ENCODE assay signal across 8 cellular contexts in genomic region chr17:21036361-21036881, GRCh38. TPM values are rescaled to one million over a fixed set of nuclear protein-coding genes. Genes with fewer than 3 reads are reported as not detected.
A peak's percentile ranks its signal among the peaks of the same experiment; 100 is the strongest.
DNase-seq lines count a peak whose midpoint lies in the region; ATAC-seq and TF ChIP-seq lines count a peak whose summit lies in the region.

No MANE protein-coding gene starts in this region.

- no peak overlapping the region for H3K4me3 ChIP-seq in CD8-positive, alpha-beta memory T cell (ENCODE audit: low read length)
- H3K4me3 ChIP-seq in right cardiac atrium (ENCODE audit: low read length) = no peak overlapping the region

- H3K9me3 Mint-ChIP-seq in CD8-positive, alpha-beta memory T cell = no peaks in the 10 kb centered on the region
- H3K9me3 Mint-ChIP-seq in activated naive CD8-positive, alpha-beta T cell treated with anti-CD3 and anti-CD28 coated beads, Interleukin-2, amount 50 U/mL, for 24 hours = no peaks in the 10 kb centered on the region
- H3K9me3 Mint-ChIP-seq in nephron progenitor cell = no peaks in the 10 kb centered on the region

- no peak overlapping the region for H3K27ac ChIP-seq in CD8-positive, alpha-beta memory T cell (ENCODE audit: low read depth, low read length)
- no peak overlapping the region for H3K27ac ChIP-seq in right cardiac atrium (ENCODE audit: low read length)

- peak overlapping the region in 6 of 7 donors; percentile 23 to 47 (median 28) for H3K4me3 Mint-ChIP-seq in CD8-positive, alpha-beta memory T cell
- H3K4me3 Mint-ChIP-seq in activated naive CD8-positive, alpha-beta T cell treated with anti-CD3 and anti-CD28 coated beads, Interleukin-2, amount 50 U/mL, for 24 hours = peak overlapping the region; percentile 32
- no peak overlapping the region for H3K4me3 Mint-ChIP-seq in nephron progenitor cell

- POLR2A ChIA-PET in CD8-positive, alpha-beta memory T cell (lab: Charles Lee) = no interaction called here

- in situ Hi-C loops in KBM-7 (cut with MboI; ENCODE audit: low pct_unique_long_range_greater_than_20kb, low sequenced_read_pairs) = no loop called here

- H3K36me3 ChIP-seq in CD8-positive, alpha-beta memory T cell (ENCODE audit: insufficient read depth, low read length) = peaks cover 4% of the 10 kb centered on the region

- WGBS in right cardiac atrium = 38% methylated on average over 4 of the region's 4 CpGs

- no peak for ATAC-seq in activated naive CD8-positive, alpha-beta T cell treated with anti-CD3 and anti-CD28 coated beads, Interleukin-2, amount 50 U/mL, for 24 hours
- ATAC-seq in GM19455 (IDR thresholded peaks at IDR 0.05; ENCODE audit: unreplicated experiment) (no peak), GM18511 (IDR thresholded peaks at IDR 0.05; ENCODE audit: unreplicated experiment) (no peak), right cardiac atrium (no peak)

- no peaks in the 10 kb centered on the region for H3K27me3 ChIP-seq in CD8-positive, alpha-beta memory T cell (ENCODE audit: insufficient read depth, low read length, poor library complexity, severe bottlenecking)
- no peaks in the 10 kb centered on the region for H3K27me3 ChIP-seq in right cardiac atrium (ENCODE audit: control insufficient read depth, insufficient read depth)

- CTCF ChIA-PET in CD8-positive, alpha-beta memory T cell (lab: Charles Lee) = no interaction called here

- H3K4me1 Mint-ChIP-seq in CD8-positive, alpha-beta memory T cell = peaks cover 69 to 90% (median 81%) of the 10 kb centered on the region in 3 donors
- H3K4me1 Mint-ChIP-seq in activated naive CD8-positive, alpha-beta T cell treated with anti-CD3 and anti-CD28 coated beads, Interleukin-2, amount 50 U/mL, for 24 hours = peaks cover 83% of the 10 kb centered on the region
- H3K4me1 Mint-ChIP-seq in nephron progenitor cell = peaks cover 65% of the 10 kb centered on the region

- intact Hi-C loops in right cardiac atrium (cut with DNase I) = no loop called here

- H3K4me1 ChIP-seq in CD8-positive, alpha-beta memory T cell (ENCODE audit: insufficient read depth, low read length) = peaks cover 76% of the 10 kb centered on the region
- peaks cover 26% of the 10 kb centered on the region for H3K4me1 ChIP-seq in right cardiac atrium (ENCODE audit: control insufficient read depth, insufficient read depth, low read length)

- peaks cover 0 to 28% (median 8%) of the 10 kb centered on the region in 3 donors for H3K36me3 Mint-ChIP-seq in CD8-positive, alpha-beta memory T cell
- peaks cover 49% of the 10 kb centered on the region for H3K36me3 Mint-ChIP-seq in activated naive CD8-positive, alpha-beta T cell treated with anti-CD3 and anti-CD28 coated beads, Interleukin-2, amount 50 U/mL, for 24 hours (ENCODE audit: low read depth)
- H3K36me3 Mint-ChIP-seq in nephron progenitor cell (ENCODE audit: low read depth) = peaks cover 70% of the 10 kb centered on the region

- DNase-seq in CD8-positive, alpha-beta memory T cell = no peak
- DNase-seq in KBM-7 (peak; percentile 22), nephron progenitor cell (no peak), right cardiac atrium (no peak), NCI-H345 (lab: John Stamatoyannopoulos, UW) (no peak)
- DNase-seq in activated naive CD8-positive, alpha-beta T cell treated with anti-CD3 and anti-CD28 coated beads, Interleukin-2, amount 50 U/mL, for 24 hours = no peak

- peak overlapping the region in 6 of 8 donors; percentile 11 to 74 (median 44) for H3K27ac Mint-ChIP-seq in CD8-positive, alpha-beta memory T cell
- H3K27ac Mint-ChIP-seq in activated naive CD8-positive, alpha-beta T cell treated with anti-CD3 and anti-CD28 coated beads, Interleukin-2, amount 50 U/mL, for 24 hours = peak overlapping the region; percentile 14
- peak overlapping the region; percentile 79 for H3K27ac Mint-ChIP-seq in nephron progenitor cell

- H3K9me3 ChIP-seq in CD8-positive, alpha-beta memory T cell (ENCODE audit: low read length) = no peaks in the 10 kb centered on the region
- H3K9me3 ChIP-seq in right cardiac atrium (ENCODE audit: control insufficient read depth, low read length) = no peaks in the 10 kb centered on the region

- H3K27me3 Mint-ChIP-seq in CD8-positive, alpha-beta memory T cell = no peaks in the 10 kb centered on the region
- H3K27me3 Mint-ChIP-seq in activated naive CD8-positive, alpha-beta T cell treated with anti-CD3 and anti-CD28 coated beads, Interleukin-2, amount 50 U/mL, for 24 hours = no peaks in the 10 kb centered on the region
- no peaks in the 10 kb centered on the region for H3K27me3 Mint-ChIP-seq in nephron progenitor cell (ENCODE audit: low read depth, poor library complexity)

- TF ChIP-seq CTCF in nephron progenitor cell (IDR thresholded peaks at IDR 0.05) = no peak

RNA-seq across cellular contexts. Expression of gene USP22, which starts 6.4 kb away (rescaled TPM):
- total RNA-seq in CD8-positive, alpha-beta memory T cell = 100 to 1,000 TPM; 146 to 154 TPM
- polyA plus RNA-seq in CD8-positive, alpha-beta memory T cell = 34.5 TPM
- 100 to 1,000 TPM; 155 to 175 (median 168) TPM for total RNA-seq in right cardiac atrium
- 52.2 TPM for polyA plus RNA-seq in right cardiac atrium

Comparison
In these comparisons a context has a peak if more than half of its experiments do, and no peak if none do; other contexts are left out.
1. H3K27ac Mint-ChIP-seq: peak in every context shown above with its lines; median percentile 79 in nephron progenitor cell; 44 in CD8-positive, alpha-beta memory T cell; 14 in activated naive CD8-positive, alpha-beta T cell treated with anti-CD3 and anti-CD28 coated beads, Interleukin-2, amount 50 U/mL, for 24 hours.